In genomic region chr1:16011936-16012589, GRCh38 we compare ENCODE assay signal across 10 cellular contexts. TPM values are rescaled to one million over a fixed set of nuclear protein-coding genes. Genes with fewer than 3 reads are reported as not detected.
DNase-seq lines count a peak whose midpoint lies in the region; ATAC-seq, FAIRE-seq and TF ChIP-seq lines count a peak whose summit lies in the region.
"Had no signal": no experiment of that assay in that cellular context is flagged by ENCODE, and none has a peak within 500 bp of the region (broad histone marks: within the 10 kb centered on the region; RNA-seq: fewer than 3 reads in every experiment).

No MANE protein-coding gene starts in this region.

- no peak overlapping the region for H3K27ac Mint-ChIP-seq in activated T-helper 17 cell treated with anti-CD3 and anti-CD28 coated beads, Interleukin-2, amount 50 U/mL, for 72 hours
- no peak overlapping the region for H3K27ac Mint-ChIP-seq in activated naive CD4-positive, alpha-beta T cell treated with anti-CD3 and anti-CD28 coated beads for 36 hours
- H3K27ac Mint-ChIP-seq: effector memory CD8-positive, alpha-beta T cell had no signal

- CTCF ChIA-PET in activated naive CD4-positive, alpha-beta T cell treated with anti-CD3 and anti-CD28 coated beads for 36 hours (lab: Charles Lee) = interaction anchor here (1.2 to 2.8 kb wide), 4 partner anchors 44 to 220 kb away, joined by 3 to 17 read pairs (median 6); no protein-coding TSS in a partner anchor

- H3K27me3 ChIP-seq in HL-60 (ENCODE audit: insufficient read depth, poor library complexity, severe bottlenecking) (no peaks in the 10 kb centered on the region), iPS-20b (ENCODE audit: insufficient read depth, low read length) (no peaks in the 10 kb centered on the region), smooth muscle cell (ENCODE audit: low read depth) (no peaks in the 10 kb centered on the region)

- H3K4me2 ChIP-seq in smooth muscle cell = peak overlapping the region; percentile 91

- no peaks in the 10 kb centered on the region for H3F3A ChIP-seq in smooth muscle cell (ENCODE audit: low read depth)

- peaks cover under 1% of the 10 kb centered on the region for H3K4me1 Mint-ChIP-seq in activated T-helper 17 cell treated with anti-CD3 and anti-CD28 coated beads, Interleukin-2, amount 50 U/mL, for 72 hours
- H3K4me1 Mint-ChIP-seq in activated naive CD4-positive, alpha-beta T cell treated with anti-CD3 and anti-CD28 coated beads for 36 hours (ENCODE audit: low read depth) = peaks cover 8% of the 10 kb centered on the region

- H3K27ac ChIP-seq in HL-60 (replicated peaks) (no peak overlapping the region; the same call in 1 of the 2 replicates), iPS-20b (ENCODE audit: low read length) (peak overlapping the region; percentile 38), smooth muscle cell (ENCODE audit: low read depth) (peak overlapping the region; percentile 84)

- no peaks in the 10 kb centered on the region for H4K20me1 ChIP-seq in smooth muscle cell (ENCODE audit: low read depth)

- H3K4me3 Mint-ChIP-seq in activated T-helper 17 cell treated with anti-CD3 and anti-CD28 coated beads, Interleukin-2, amount 50 U/mL, for 72 hours = peak overlapping the region; percentile 26
- H3K4me3 Mint-ChIP-seq in activated naive CD4-positive, alpha-beta T cell treated with anti-CD3 and anti-CD28 coated beads for 36 hours = no peak overlapping the region

- H3K9me3 ChIP-seq in iPS-20b (ENCODE audit: insufficient read depth, low read depth, low read length) (no peaks in the 10 kb centered on the region), smooth muscle cell (replicated peaks; ENCODE audit: low read depth) (no peaks in the 10 kb centered on the region)

- TF ChIP-seq CTCF in HL-60 (IDR thresholded peaks at IDR 0.05; ENCODE audit: insufficient read depth, low read length) (no peak), smooth muscle cell (IDR thresholded peaks at IDR 0.05; ENCODE audit: borderline replicate concordance, insufficient read depth, poor library complexity, severe bottlenecking) (no peak)

- WGBS in smooth muscle cell (ENCODE audit: low lambda C conversion rate) = 97% methylated on average over 11 of the region's 11 CpGs

- no peaks in the 10 kb centered on the region for H3K9me3 Mint-ChIP-seq in activated T-helper 17 cell treated with anti-CD3 and anti-CD28 coated beads, Interleukin-2, amount 50 U/mL, for 72 hours
- H3K9me3 Mint-ChIP-seq in activated naive CD4-positive, alpha-beta T cell treated with anti-CD3 and anti-CD28 coated beads for 36 hours = no peaks in the 10 kb centered on the region
- H3K9me3 Mint-ChIP-seq: effector memory CD8-positive, alpha-beta T cell had no signal

- intact Hi-C loops in activated naive CD4-positive, alpha-beta T cell treated with anti-CD3 and anti-CD28 coated beads for 36 hours (cut with micrococcal nuclease) = no loop called here

- DNase-seq in HL-60 (ENCODE audit: low read depth in 1 of 2, low spot score in 1 of 2) = no peak
- no peak for DNase-seq in smooth muscle cell (lab: John Stamatoyannopoulos, UW; ENCODE audit: unreplicated experiment)
- no peak for DNase-seq in activated naive CD4-positive, alpha-beta T cell treated with anti-CD3 and anti-CD28 coated beads for 36 hours
- DNase-seq in NCI-H128 (lab: John Stamatoyannopoulos, UW; ENCODE audit: unreplicated experiment) = no peak
- DNase-seq in GM12892 (ENCODE audit: insufficient read length) = no peak
- DNase-seq: effector memory CD8-positive, alpha-beta T cell; SHP77 treated with DMSO at 0.1 percent for 48 hours had no signal

- peaks cover 18% of the 10 kb centered on the region for H3K27me3 Mint-ChIP-seq in activated T-helper 17 cell treated with anti-CD3 and anti-CD28 coated beads, Interleukin-2, amount 50 U/mL, for 72 hours
- H3K27me3 Mint-ChIP-seq in activated naive CD4-positive, alpha-beta T cell treated with anti-CD3 and anti-CD28 coated beads for 36 hours (ENCODE audit: low read depth) = peaks cover 2% of the 10 kb centered on the region

- no peaks in the 10 kb centered on the region for H3K79me2 ChIP-seq in smooth muscle cell (ENCODE audit: low read depth)

- FAIRE-seq in GM12892 (lab: Jason Lieb, UNC) = no peak

- H3K4me1 ChIP-seq in iPS-20b (ENCODE audit: insufficient read depth, low read length) (peaks cover 9% of the 10 kb centered on the region; the same call in 1 of the 2 replicates), smooth muscle cell (ENCODE audit: low read depth) (peaks cover 1% of the 10 kb centered on the region)

- ATAC-seq in activated T-helper 17 cell treated with anti-CD3 and anti-CD28 coated beads, Interleukin-2, amount 50 U/mL, for 72 hours (replicated peaks) = no peak
- no peak for ATAC-seq in HG03108 (IDR thresholded peaks at IDR 0.05; ENCODE audit: unreplicated experiment)

- no peaks in the 10 kb centered on the region for H3K36me3 ChIP-seq in iPS-20b (ENCODE audit: insufficient read depth, low read depth, low read length)
- no peaks in the 10 kb centered on the region for H3K36me3 ChIP-seq in smooth muscle cell (ENCODE audit: low read depth)

- H3K9ac ChIP-seq in iPS-20b (ENCODE audit: low read depth, low read length) = peak overlapping the region; percentile 76; the same call in 1 of the 2 replicates
- H3K9ac ChIP-seq in smooth muscle cell (ENCODE audit: low read depth) = no peak overlapping the region

- H3K4me3 ChIP-seq in HL-60 (replicated peaks; ENCODE audit: insufficient read depth, low read length) (peak overlapping the region; percentile 34), iPS-20b (ENCODE audit: low read length) (peak overlapping the region; percentile 69; the same call in 1 of the 2 replicates), smooth muscle cell (peak overlapping the region; percentile 51)

- H3K36me3 Mint-ChIP-seq in activated T-helper 17 cell treated with anti-CD3 and anti-CD28 coated beads, Interleukin-2, amount 50 U/mL, for 72 hours (ENCODE audit: low read depth) = no peaks in the 10 kb centered on the region
- no peaks in the 10 kb centered on the region for H3K36me3 Mint-ChIP-seq in activated naive CD4-positive, alpha-beta T cell treated with anti-CD3 and anti-CD28 coated beads for 36 hours (ENCODE audit: low read depth)

- no peak overlapping the region for H2AFZ ChIP-seq in smooth muscle cell (ENCODE audit: low read depth)

- TF ChIP-seq POLR2A in GM12892 (IDR thresholded peaks at IDR 0.05; ENCODE audit: low read depth, low read length) = no peak

RNA-seq across cellular contexts. Expression of gene HSPB7, which starts 5.8 kb away (rescaled TPM):
- not detected for total RNA-seq in activated T-helper 17 cell treated with anti-CD3 and anti-CD28 coated beads, Interleukin-2, amount 50 U/mL, for 72 hours
- total RNA-seq in smooth muscle cell = 18.1 and 23.0 TPM in 2 replicates
- 80.5 and 82.8 TPM in 2 replicates for polyA plus RNA-seq in smooth muscle cell
- not detected for total RNA-seq in activated naive CD4-positive, alpha-beta T cell treated with anti-CD3 and anti-CD28 coated beads for 36 hours
- polyA plus RNA-seq in GM12892 (2012; ENCODE audit: missing spikeins) = 0.34 TPM

RNA-seq across cellular contexts. Expression of gene SRARP, which starts 8.0 kb away (rescaled TPM):
- not detected for total RNA-seq in activated T-helper 17 cell treated with anti-CD3 and anti-CD28 coated beads, Interleukin-2, amount 50 U/mL, for 72 hours
- total RNA-seq in smooth muscle cell = not detected in 2 replicates
- polyA plus RNA-seq in smooth muscle cell = not detected in 2 replicates
- total RNA-seq in activated naive CD4-positive, alpha-beta T cell treated with anti-CD3 and anti-CD28 coated beads for 36 hours = not detected
- not detected for polyA plus RNA-seq in GM12892 (2012; ENCODE audit: missing spikeins)

RNA-seq across cellular contexts. Expression of gene CLCNKA, which starts 9.8 kb away (rescaled TPM):
- under 1 TPM in 1 of 2 donors, not detected in 1; 0.40 TPM for total RNA-seq in activated T-helper 17 cell treated with anti-CD3 and anti-CD28 coated beads, Interleukin-2, amount 50 U/mL, for 72 hours
- not detected in 2 replicates for total RNA-seq in smooth muscle cell
- polyA plus RNA-seq in smooth muscle cell = 0.46 TPM in 1 of 2 replicates, not detected in the other
- total RNA-seq in activated naive CD4-positive, alpha-beta T cell treated with anti-CD3 and anti-CD28 coated beads for 36 hours = not detected
- 0.34 TPM for polyA plus RNA-seq in GM12892 (2012; ENCODE audit: missing spikeins)

RNA-seq across cellular contexts. Expression of gene CLCNKB, which starts 31.5 kb away (rescaled TPM):
- total RNA-seq in activated T-helper 17 cell treated with anti-CD3 and anti-CD28 coated beads, Interleukin-2, amount 50 U/mL, for 72 hours = under 1 TPM in 1 of 2 donors, not detected in 1; 0.13 TPM
- total RNA-seq in smooth muscle cell = 0.13 and 0.76 TPM in 2 replicates
- polyA plus RNA-seq in smooth muscle cell = 0.30 and 0.86 TPM in 2 replicates
- total RNA-seq in activated naive CD4-positive, alpha-beta T cell treated with anti-CD3 and anti-CD28 coated beads for 36 hours = not detected
- polyA plus RNA-seq in GM12892 (2012; ENCODE audit: missing spikeins) = not detected

RNA-seq across cellular contexts. Expression of gene ZBTB17, which starts 36.2 kb away (rescaled TPM):
- total RNA-seq in activated T-helper 17 cell treated with anti-CD3 and anti-CD28 coated beads, Interleukin-2, amount 50 U/mL, for 72 hours = 100 to 1,000 TPM in 1 of 2 donors, 10 to 100 TPM in 1; 62.0 to 135 TPM
- total RNA-seq in smooth muscle cell = 19.6 and 29.4 TPM in 2 replicates
- 42.5 and 43.0 TPM in 2 replicates for polyA plus RNA-seq in smooth muscle cell
- 10 to 100 TPM; 34.8 to 37.5 TPM for total RNA-seq in activated naive CD4-positive, alpha-beta T cell treated with anti-CD3 and anti-CD28 coated beads for 36 hours
- 12.6 TPM for polyA plus RNA-seq in GM12892 (2012; ENCODE audit: missing spikeins)

Comparison
In these comparisons a context has a peak if more than half of its experiments do, and no peak if none do; other contexts are left out.
1. RNA of gene HSPB7, which starts 5.8 kb away (total RNA-seq): 18.1 to 23.0 TPM in smooth muscle cell; not detected in activated T-helper 17 cell treated with anti-CD3 and anti-CD28 coated beads, Interleukin-2, amount 50 U/mL, for 72 hours and not detected in activated naive CD4-positive, alpha-beta T cell treated with anti-CD3 and anti-CD28 coated beads for 36 hours; every median in the first group is over 10 times any median in the second.
2. Peak in every context shown above with its lines, with median percentiles within 50 percentile points of each other: H3K4me3 ChIP-seq.